ENCODE assay signal across 8 cellular contexts in the genomic region with DNA sequence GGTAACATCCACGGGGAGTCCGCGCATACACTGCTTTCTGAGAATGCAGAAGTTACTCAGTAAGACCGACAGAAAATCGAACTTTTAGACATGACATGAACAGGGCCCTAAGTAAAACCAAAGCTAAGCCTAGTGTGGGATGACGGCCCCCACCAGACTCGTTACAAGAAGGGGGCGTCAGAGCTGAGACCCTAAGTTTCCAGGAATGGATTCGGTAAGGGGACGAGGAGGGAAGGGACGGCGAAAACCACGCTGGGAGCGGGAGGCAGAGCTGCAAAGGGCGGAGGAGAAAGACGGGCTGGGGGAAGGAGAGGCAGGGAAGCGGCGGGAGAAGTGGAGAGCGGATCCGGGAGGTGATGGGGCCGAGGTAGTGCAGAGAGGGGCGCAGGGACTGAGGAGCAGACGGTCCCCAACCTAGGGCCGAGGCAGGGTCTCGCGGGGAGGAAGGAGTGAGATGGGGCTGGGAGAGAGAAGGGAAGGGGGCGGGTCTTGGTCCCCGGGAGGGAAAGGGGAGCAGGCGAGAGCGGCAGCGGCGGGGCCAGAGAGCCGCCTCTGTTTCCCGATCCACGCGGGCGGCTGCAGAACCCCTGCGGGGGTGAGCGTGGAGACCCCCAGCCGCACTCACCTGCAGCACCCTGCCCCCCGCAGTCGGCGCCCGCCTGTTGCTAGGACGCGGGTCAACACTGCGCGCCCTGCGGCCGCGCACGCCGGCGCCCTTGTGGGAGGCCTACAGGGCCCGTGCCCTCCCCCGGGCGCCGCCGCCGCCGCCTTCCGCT.
DNase-seq lines count a peak whose midpoint lies in the region; ATAC-seq lines count a peak whose summit lies in the region.

No MANE protein-coding gene starts in this region.

- ATAC-seq in GM18909 (IDR thresholded peaks at IDR 0.05; ENCODE audit: poor library complexity, unreplicated experiment) = peak; percentile 56
- no peak for ATAC-seq in GM21576 (IDR thresholded peaks at IDR 0.05; ENCODE audit: unreplicated experiment)

- H3K27ac ChIP-seq in skin epidermis = peak overlapping the region in 7 of 21 experiments; percentile 7 to 70 (median 29)

- DNase-seq in NCI-H345 treated with DMSO at 0.1 percent for 48 hours (lab: John Stamatoyannopoulos, UW; ENCODE audit: unreplicated experiment) (peak; percentile 29), brain pericyte (ENCODE audit: low read depth, low spot score) (peak; percentile 10), iris pigment epithelial cell (ENCODE audit: low read depth) (peak; percentile 20), medulla oblongata (ENCODE audit: extremely low spot score) (no peak), COR-L47 (lab: John Stamatoyannopoulos, UW) (no peak)

- H3K4me3 ChIP-seq in skin epidermis = peak overlapping the region; percentile 32 to 57 (median 44)

Comparison
In these comparisons a context has a peak if more than half of its experiments do, and no peak if none do; other contexts are left out.
1. DNase-seq: peak in NCI-H345 treated with DMSO at 0.1 percent for 48 hours (single experiment), brain pericyte (single experiment) and iris pigment epithelial cell (single experiment); none in medulla oblongata (single experiment) and COR-L47 (single experiment).